Comparison of ENCODE assay signal across 26 cellular contexts in the genomic region with DNA sequence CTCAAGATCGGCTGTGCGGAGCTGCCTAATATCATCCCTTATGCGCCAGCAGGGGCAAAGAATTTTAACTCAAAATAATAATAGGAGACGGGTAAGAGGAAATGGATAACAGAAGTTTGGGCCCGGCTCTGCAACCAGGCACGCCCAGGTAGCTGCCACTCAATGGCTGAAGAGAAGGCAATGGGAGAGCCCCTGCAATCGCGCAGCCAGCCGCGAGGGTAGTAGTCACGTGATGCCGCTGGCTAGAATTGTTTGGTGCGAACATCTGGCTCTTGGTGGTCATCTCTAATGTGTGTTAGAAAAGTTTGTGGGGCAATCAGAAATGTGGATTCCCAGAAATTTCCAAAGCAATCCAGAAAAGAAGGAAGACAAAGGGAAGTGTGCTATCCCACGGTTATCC. TPM values are rescaled to one million over a fixed set of nuclear protein-coding genes. Genes with fewer than 3 reads are reported as not detected.
DNase-seq lines count a peak whose midpoint lies in the region; ATAC-seq, FAIRE-seq and TF ChIP-seq lines count a peak whose summit lies in the region.
"Had no signal": no experiment of that assay in that cellular context is flagged by ENCODE, and none has a peak within 500 bp of the region (broad histone marks: within the 10 kb centered on the region; RNA-seq: fewer than 3 reads in every experiment).

No MANE protein-coding gene starts in this region.

- H2BK15ac ChIP-seq in H1 (ENCODE audit: low read length): no peak overlapping the region

- no peak overlapping the region for H2AK5ac ChIP-seq in H1 (ENCODE audit: low read depth, low read length)

- no peak overlapping the region for H3K23ac ChIP-seq in H1 (ENCODE audit: insufficient read length)

- peak; percentile 9 for DNase-seq in activated CD8-positive, alpha-beta T cell treated with anti-CD3 and anti-CD28 coated beads for 36 hours
- no peak for DNase-seq in activated CD8-positive, alpha-beta T cell treated with anti-CD3 and anti-CD28 coated beads, Interleukin-2, amount 10 ng/mL, durations not matched to agents 7 days and 5 days
- peak in 1 of 2 experiments; percentile 64 for DNase-seq in H1 (ENCODE audit: low read depth in 1 of 2, low spot score in 2 of 2)
- peak; percentile 51 for DNase-seq in islet precursor cell
- DNase-seq in GF-D8 (lab: John Stamatoyannopoulos, UW): no peak
- DNase-seq: ACHN, BE2C, Calu3, DMS79 treated with DMSO at 0.1 percent for 48 hours, GM23248, Karpas-422, NCI-H1092 treated with DMSO at 0.1 percent for 48 hours, NCI-H1436 treated with DMSO at 0.1 percent for 48 hours, NCI-H187 treated with DMSO at 0.1 percent for 48 hours, NCI-H2107, NCI-H446, NCI-H524 treated with DMSO at 0.1 percent for 48 hours, NCI-H774, SIG-M5 had no signal

- H3K4me2 ChIP-seq in H1 (ENCODE audit: insufficient read depth in 1 of 2, low read depth in 2 of 2, low read length in 2 of 2): peak overlapping the region in 1 of 2 experiments; percentile 20; a peak in 1 of 4 replicates

- intact Hi-C loops in activated CD8-positive, alpha-beta T cell treated with anti-CD3 and anti-CD28 coated beads for 36 hours (cut with micrococcal nuclease): no loop called here

- no peak for TF ChIP-seq CTCF in activated CD8-positive, alpha-beta T cell treated with anti-CD3 and anti-CD28 coated beads for 36 hours (IDR thresholded peaks at IDR 0.05)
- peak; percentile 14 to 22 (median 16); a peak in 3 of 4 replicates for TF ChIP-seq CTCF in H1 (IDR thresholded peaks at IDR 0.05; ENCODE audit: control extremely low read depth in 1 of 3, insufficient read depth in 1 of 3, low read depth in 1 of 3, low read length in 3 of 3)

- CTCF ChIA-PET in activated CD8-positive, alpha-beta T cell treated with anti-CD3 and anti-CD28 coated beads for 36 hours (lab: Charles Lee): no interaction called here
- CTCF ChIA-PET in activated CD8-positive, alpha-beta T cell treated with anti-CD3 and anti-CD28 coated beads, Interleukin-2, amount 10 ng/mL, durations not matched to agents 7 days and 5 days (lab: Charles Lee): interaction anchor here (1.0 to 5.7 kb wide), 3 partner anchors 16 to 461 kb away, joined by 3 to 31 read pairs (median 3); no protein-coding TSS in a partner anchor
- CTCF ChIA-PET in H1 (lab: Charles Lee; ENCODE audit: partially characterized antibody): interaction anchor here (0.6 to 4.7 kb wide), 10 partner anchors 10 to 574 kb away, joined by 3 to 18 read pairs (median 4); no protein-coding TSS in a partner anchor

- no peaks in the 10 kb centered on the region for H3K79me1 ChIP-seq in H1 (ENCODE audit: low read depth, low read length)

- no peak overlapping the region for H3K4me3 Mint-ChIP-seq in activated CD8-positive, alpha-beta T cell treated with anti-CD3 and anti-CD28 coated beads for 36 hours
- no peak overlapping the region for H3K4me3 Mint-ChIP-seq in activated CD8-positive, alpha-beta T cell treated with anti-CD3 and anti-CD28 coated beads, Interleukin-2, amount 10 ng/mL, durations not matched to agents 7 days and 5 days

- no peaks in the 10 kb centered on the region for H3K36me3 Mint-ChIP-seq in activated CD8-positive, alpha-beta T cell treated with anti-CD3 and anti-CD28 coated beads for 36 hours (ENCODE audit: low read depth)
- H3K36me3 Mint-ChIP-seq in activated CD8-positive, alpha-beta T cell treated with anti-CD3 and anti-CD28 coated beads, Interleukin-2, amount 10 ng/mL, durations not matched to agents 7 days and 5 days (ENCODE audit: low read depth): peaks cover 4% of the 10 kb centered on the region

- H3K79me2 ChIP-seq in H1 (ENCODE audit: control insufficient read depth in 1 of 2, insufficient read depth in 2 of 2, low read length in 2 of 2): no peaks in the 10 kb centered on the region

- FAIRE-seq in H1 (lab: Jason Lieb, UNC): no peak
- FAIRE-seq: RCC 7860 had no signal

- no peak overlapping the region for H4K8ac ChIP-seq in H1 (ENCODE audit: extremely low read depth, insufficient read depth, low read length)

- H3K56ac ChIP-seq in H1 (replicated peaks; ENCODE audit: insufficient read length, low read depth, low read length): no peak overlapping the region

- no peak overlapping the region for H3K27ac ChIP-seq in H1 (ENCODE audit: low read depth, low read length)
- H3K27ac ChIP-seq: 22Rv1, GM23248, SK-N-MC had no signal

- no peak for ATAC-seq in activated CD8-positive, alpha-beta T cell treated with anti-CD3 and anti-CD28 coated beads for 36 hours
- ATAC-seq in activated CD8-positive, alpha-beta T cell treated with anti-CD3 and anti-CD28 coated beads, Interleukin-2, amount 10 ng/mL, durations not matched to agents 7 days and 5 days: no peak
- ATAC-seq in HG02610 (IDR thresholded peaks at IDR 0.05; ENCODE audit: unreplicated experiment) (no peak), GM18909 (IDR thresholded peaks at IDR 0.05; ENCODE audit: poor library complexity, unreplicated experiment) (no peak)
- ATAC-seq: HCT116 had no signal

- peak overlapping the region in 1 of 4 experiments; percentile 9; a peak in 1 of 8 replicates for H3K4me3 ChIP-seq in H1 (ENCODE audit: extremely low read depth in 1 of 4, insufficient read depth in 2 of 4, low read depth in 3 of 4, low read length in 4 of 4)
- H3K4me3 ChIP-seq: GM23248, SK-N-MC had no signal

- no peak overlapping the region for H2BK20ac ChIP-seq in H1 (ENCODE audit: low read length)

- peaks cover 3% of the 10 kb centered on the region; the same call in 1 of the 2 replicates for H3K23me2 ChIP-seq in H1 (ENCODE audit: low read depth, low read length)

- no peak overlapping the region for H3K18ac ChIP-seq in H1 (ENCODE audit: extremely low read depth, low read length)

- no peaks in the 10 kb centered on the region for H3K9me3 ChIP-seq in H1 (ENCODE audit: insufficient read depth in 2 of 2, low read depth in 1 of 2, low read length in 1 of 2)
- H3K9me3 ChIP-seq: BE2C had no signal

- no peak overlapping the region for H4K5ac ChIP-seq in H1 (ENCODE audit: insufficient read length, low read depth, low read length)

- H4K20me1 ChIP-seq in H1 (replicated peaks in 1 of 2; ENCODE audit: control insufficient read depth in 1 of 2, insufficient read depth in 2 of 2, low read length in 2 of 2): peaks cover 11 to 15% of the 10 kb centered on the region in 2 experiments

- POLR2A ChIA-PET in activated CD8-positive, alpha-beta T cell treated with anti-CD3 and anti-CD28 coated beads for 36 hours (lab: Charles Lee): no interaction called here
- POLR2A ChIA-PET in activated CD8-positive, alpha-beta T cell treated with anti-CD3 and anti-CD28 coated beads, Interleukin-2, amount 10 ng/mL, durations not matched to agents 7 days and 5 days (lab: Charles Lee): no interaction called here
- POLR2A ChIA-PET in H1 (lab: Charles Lee; ENCODE audit: partially characterized antibody): interaction anchor here (2.7 kb wide), 1 partner anchor 23 kb away, joined by 8 read pairs; no protein-coding TSS in a partner anchor

- no peak overlapping the region for H3K9ac ChIP-seq in H1 (replicated peaks in 1 of 4; ENCODE audit: extremely low read depth in 1 of 4, low read depth in 3 of 4, low read length in 3 of 4)
- H3K9ac ChIP-seq: GM23248 had no signal

- no peak; a peak in 1 of 4 replicates for TF ChIP-seq RAD21 in H1 (IDR thresholded peaks at IDR 0.05 in 1 of 2, conservative IDR thresholded peaks at IDR 0.05 in 1 of 2; ENCODE audit: low read depth in 2 of 2, low read length in 2 of 2)

- no peaks in the 10 kb centered on the region for H3K36me3 ChIP-seq in H1 (ENCODE audit: control insufficient read depth in 2 of 4, insufficient read depth in 4 of 4, low read length in 3 of 4)
- H3K36me3 ChIP-seq: BE2C had no signal

- H3K4me1 ChIP-seq in H1 (replicated peaks in 1 of 4; ENCODE audit: control insufficient read depth in 3 of 4, insufficient read depth in 4 of 4, low read length in 3 of 4): peaks cover 4 to 8% (median 7%) of the 10 kb centered on the region in 4 experiments; a peak in 6 of 7 replicates
- H3K4me1 ChIP-seq: BE2C had no signal

- H2AFZ ChIP-seq in H1 (ENCODE audit: low read length): no peak overlapping the region
- H2AFZ ChIP-seq: GM23248 had no signal

- WGBS in H1 (ENCODE audit: extremely low coverage in 1 of 2, insufficient coverage in 1 of 2, insufficient read length in 1 of 2, insufficient replicate concordance in 2 of 2, low coverage in 1 of 2, low lambda C conversion rate in 2 of 2, missing lambda C conversion rate in 1 of 2), 2 experiments: 12% methylated on average over 10 of the region's 14 CpGs; no CpG with 5 or more reads in 1 of the 2 experiments

- no peak overlapping the region for H4K91ac ChIP-seq in H1 (replicated peaks; ENCODE audit: insufficient read length, low read length)

- no peaks in the 10 kb centered on the region for H3K9me3 Mint-ChIP-seq in activated CD8-positive, alpha-beta T cell treated with anti-CD3 and anti-CD28 coated beads for 36 hours
- H3K9me3 Mint-ChIP-seq in activated CD8-positive, alpha-beta T cell treated with anti-CD3 and anti-CD28 coated beads, Interleukin-2, amount 10 ng/mL, durations not matched to agents 7 days and 5 days (ENCODE audit: insufficient read depth): no peaks in the 10 kb centered on the region

- H3K27ac Mint-ChIP-seq in activated CD8-positive, alpha-beta T cell treated with anti-CD3 and anti-CD28 coated beads for 36 hours: no peak overlapping the region
- H3K27ac Mint-ChIP-seq in activated CD8-positive, alpha-beta T cell treated with anti-CD3 and anti-CD28 coated beads, Interleukin-2, amount 10 ng/mL, durations not matched to agents 7 days and 5 days: no peak overlapping the region
- H3K27ac Mint-ChIP-seq: CD14-positive monocyte had no signal

- no peak overlapping the region for H2BK120ac ChIP-seq in H1 (replicated peaks; ENCODE audit: low read depth, low read length)

- H2BK12ac ChIP-seq in H1 (ENCODE audit: low read depth, low read length): no peak overlapping the region

- peaks cover 47 to 62% (median 57%) of the 10 kb centered on the region in 4 experiments for H3K27me3 ChIP-seq in H1 (replicated peaks in 1 of 4; ENCODE audit: control insufficient read depth in 3 of 4, extremely low read depth in 1 of 4, insufficient read depth in 3 of 4, low read length in 3 of 4)

- TF ChIP-seq POLR2A in H1 (IDR thresholded peaks at IDR 0.05; ENCODE audit: control extremely low read depth in 1 of 2, low read depth in 2 of 2, low read length in 2 of 2): no peak

- H3K14ac ChIP-seq in H1 (ENCODE audit: insufficient read length): no peak overlapping the region

- H3K4ac ChIP-seq in H1 (replicated peaks; ENCODE audit: insufficient read length, low read depth, low read length): no peak overlapping the region

- no peak for TF ChIP-seq EP300 in H1 (IDR thresholded peaks at IDR 0.05; ENCODE audit: borderline replicate concordance in 1 of 2, low read depth in 2 of 2, low read length in 2 of 2)

- peaks cover 7% of the 10 kb centered on the region for H3K4me1 Mint-ChIP-seq in activated CD8-positive, alpha-beta T cell treated with anti-CD3 and anti-CD28 coated beads for 36 hours (ENCODE audit: low read depth)
- peaks cover 10% of the 10 kb centered on the region for H3K4me1 Mint-ChIP-seq in activated CD8-positive, alpha-beta T cell treated with anti-CD3 and anti-CD28 coated beads, Interleukin-2, amount 10 ng/mL, durations not matched to agents 7 days and 5 days (ENCODE audit: low read depth)

- H2BK5ac ChIP-seq in H1 (ENCODE audit: low read depth, low read length): no peak overlapping the region

- H3K27me3 Mint-ChIP-seq in activated CD8-positive, alpha-beta T cell treated with anti-CD3 and anti-CD28 coated beads for 36 hours: peaks cover 68% of the 10 kb centered on the region
- H3K27me3 Mint-ChIP-seq in activated CD8-positive, alpha-beta T cell treated with anti-CD3 and anti-CD28 coated beads, Interleukin-2, amount 10 ng/mL, durations not matched to agents 7 days and 5 days (ENCODE audit: low read depth): peaks cover 56% of the 10 kb centered on the region

RNA-seq across cellular contexts. Expression of gene BARHL2, which starts 12.3 kb away (rescaled TPM):
- not detected for total RNA-seq in activated CD8-positive, alpha-beta T cell treated with anti-CD3 and anti-CD28 coated beads for 36 hours
- not detected for total RNA-seq in activated CD8-positive, alpha-beta T cell treated with anti-CD3 and anti-CD28 coated beads, Interleukin-2, amount 10 ng/mL, durations not matched to agents 7 days and 5 days
- total RNA-seq in H1 (2021; fragmentation: NEBNext Ultra II Directional; extraction: Animal tissue kit (Norgen Biotek cat#: 25700)): 0.15 TPM in 2 replicates
- polyA plus RNA-seq in H1 (2011; rRNA removed): not detected in 2 replicates
- polyA plus RNA-seq in H1 (2011; cell fraction: cytosol; rRNA removed): not detected
- not detected for polyA plus RNA-seq in H1 (2011; cell fraction: nucleus; rRNA removed)
- not detected in 4 replicates for polyA plus RNA-seq in H1 (2012, experiment 1 of 2)
- polyA plus RNA-seq in H1 (2012, experiment 2 of 2): not detected
- polyA plus RNA-seq in H1 (2013, experiment 1 of 2): 0.02 TPM
- 0.04 TPM for polyA plus RNA-seq in H1 (2013, experiment 2 of 2)
- polyA minus RNA-seq in H1 (2011; rRNA and poly(A)+ RNA removed): not detected in 2 replicates
- polyA minus RNA-seq in H1 (2011; cell fraction: cytosol; rRNA and poly(A)+ RNA removed): not detected
- not detected for polyA minus RNA-seq in H1 (2011; cell fraction: nucleus; rRNA and poly(A)+ RNA removed)
- total RNA-seq: Calu3, GM23248 had no signal
- polyA plus RNA-seq: CD14-positive monocyte, GM23248 had no signal

Comparison
In these comparisons a context has a peak if more than half of its experiments do, and no peak if none do; other contexts are left out.
1. DNase-seq: peak in activated CD8-positive, alpha-beta T cell treated with anti-CD3 and anti-CD28 coated beads for 36 hours (single experiment) and islet precursor cell (single experiment); none in activated CD8-positive, alpha-beta T cell treated with anti-CD3 and anti-CD28 coated beads, Interleukin-2, amount 10 ng/mL, durations not matched to agents 7 days and 5 days (single experiment) and GF-D8 (single experiment).